7 cellular contexts compared by ENCODE assay signal in genomic region chr1:59947047-59947938, GRCh38. TPM values are rescaled to one million over a fixed set of nuclear protein-coding genes. Genes with fewer than 3 reads are reported as not detected.
DNase-seq lines count a peak whose midpoint lies in the region; ATAC-seq and TF ChIP-seq lines count a peak whose summit lies in the region.

No MANE protein-coding gene starts in this region.

- H4K20me1 ChIP-seq in GM23338 (replicated peaks; ENCODE audit: insufficient read depth) = no peaks in the 10 kb centered on the region

- H3K27ac Mint-ChIP-seq in GM23338 = no peak overlapping the region

- no peaks in the 10 kb centered on the region for H3K9me3 ChIP-seq in adrenal gland (replicated peaks in 1 of 3)

- no peak overlapping the region for H3K4me3 Mint-ChIP-seq in GM23338

- H3K4me1 ChIP-seq in GM23338 (ENCODE audit: insufficient read depth) = no peaks in the 10 kb centered on the region
- H3K4me1 ChIP-seq in adrenal gland (replicated peaks in 1 of 2) = no peaks in the 10 kb centered on the region

- H3K4me2 ChIP-seq in GM23338 = no peak overlapping the region

- no peak for TF ChIP-seq POLR2A in adrenal gland (IDR thresholded peaks at IDR 0.05)

- H3K4me3 ChIP-seq in GM12864 (ENCODE audit: low read depth, low read length) (no peak overlapping the region), GM23338 (no peak overlapping the region), adrenal gland (no peak overlapping the region), retinal pigment epithelial cell (ENCODE audit: low read length) (no peak overlapping the region)

- no peaks in the 10 kb centered on the region for H3K36me3 Mint-ChIP-seq in GM23338 (ENCODE audit: low read depth)

- intact Hi-C loops in adrenal gland (cut with DNase I) (loop anchor here in 1 of 2 donors (5.0 kb wide), 1 partner anchor 45 kb away; no protein-coding TSS in a partner anchor), left ventricle myocardium superior (cut with micrococcal nuclease) (loop anchor here (1.0 kb wide), 1 partner anchor 68 kb away; no protein-coding TSS in a partner anchor)

- no peaks in the 10 kb centered on the region for H3K9me3 Mint-ChIP-seq in GM23338

- no peaks in the 10 kb centered on the region for H3F3A ChIP-seq in GM23338 (replicated peaks; ENCODE audit: low read depth)

- peak overlapping the region; percentile 16; the same call in 1 of the 2 replicates for H2AFZ ChIP-seq in GM23338

- no peaks in the 10 kb centered on the region for H3K27me3 Mint-ChIP-seq in GM23338 (ENCODE audit: insufficient read depth, low read depth, poor library complexity)

- DNase-seq in GM12864 (ENCODE audit: low read depth) (peak; percentile 13), GM23338 (ENCODE audit: low spot score) (peak; percentile 86), Kasumi-1 (lab: John Stamatoyannopoulos, UW) (peak; percentile 28 to 64), SHP77 (lab: John Stamatoyannopoulos, UW) (peak; percentile 58 to 69), adrenal gland (peak; percentile 45 to 81 (median 64)), left ventricle myocardium superior (no peak), retinal pigment epithelial cell (ENCODE audit: low read depth) (no peak)

- WGBS in adrenal gland, 4 donors = 2 to 4% (median 3%) methylated on average over 6 of the region's 6 CpGs

- H3K27ac ChIP-seq in GM23338 (ENCODE audit: low read depth) = no peak overlapping the region
- no peak overlapping the region for H3K27ac ChIP-seq in adrenal gland

- ATAC-seq in GM23338 (peak; percentile 97), left ventricle myocardium superior (peak; percentile 88)

- H3K4me1 Mint-ChIP-seq in GM23338 = no peaks in the 10 kb centered on the region

- no peaks in the 10 kb centered on the region for H3K79me2 ChIP-seq in GM23338 (replicated peaks; ENCODE audit: insufficient read depth)

- TF ChIP-seq CTCF in GM12864 (IDR thresholded peaks at IDR 0.05; ENCODE audit: low read depth, low read length, missing control alignments) = peak; percentile 96
- TF ChIP-seq CTCF in GM23338 (conservative IDR thresholded peaks at IDR 0.05; ENCODE audit: low read depth in 2 of 2) = peak; percentile 86 to 94
- TF ChIP-seq CTCF in adrenal gland (IDR thresholded peaks at IDR 0.05) = peak; percentile 77 to 90 (median 86)
- peak; percentile 95 for TF ChIP-seq CTCF in retinal pigment epithelial cell (conservative IDR thresholded peaks at IDR 0.05; ENCODE audit: low read depth, low read length)

- H3K27me3 ChIP-seq in GM23338 (ENCODE audit: insufficient read depth) = no peaks in the 10 kb centered on the region
- no peaks in the 10 kb centered on the region for H3K27me3 ChIP-seq in adrenal gland

- H3K36me3 ChIP-seq in GM23338 (ENCODE audit: insufficient read depth) (no peaks in the 10 kb centered on the region), adrenal gland (replicated peaks in 1 of 2) (no peaks in the 10 kb centered on the region)

- H3K9me2 ChIP-seq in GM23338 (ENCODE audit: insufficient read depth) = no peaks in the 10 kb centered on the region

TF ChIP-seq in GM23338, 12 proteins besides CTCF, POLR2A, EP300 and RAD21 (continues in another document):
- TF ChIP-seq EZH2phosphoT487 (IDR thresholded peaks at IDR 0.05; ENCODE audit: unreplicated experiment) = no peak
- TF ChIP-seq ETS1 (IDR thresholded peaks at IDR 0.05) = no peak
- no peak for TF ChIP-seq STAT1 (IDR thresholded peaks at IDR 0.05; ENCODE audit: unreplicated experiment)
- no peak for TF ChIP-seq EZH2 (IDR thresholded peaks at IDR 0.05; ENCODE audit: low read depth, unreplicated experiment)
- no peak for TF ChIP-seq CREB1 (CRISPR knock-in tag; IDR thresholded peaks at IDR 0.05; ENCODE audit: low read depth)
- no peak for TF ChIP-seq ZNF114 (CRISPR knock-in tag; IDR thresholded peaks at IDR 0.05)
- no peak for TF ChIP-seq POLR2AphosphoS5 (IDR thresholded peaks at IDR 0.05; ENCODE audit: low read depth)
- no peak for TF ChIP-seq ZNF462 (CRISPR knock-in tag; IDR thresholded peaks at IDR 0.05)
- no peak for TF ChIP-seq JUNB (IDR thresholded peaks at IDR 0.05; ENCODE audit: unreplicated experiment)
- no peak for TF ChIP-seq ZNF331 (CRISPR knock-in tag; IDR thresholded peaks at IDR 0.05; ENCODE audit: low read depth)
- TF ChIP-seq NANOG (IDR thresholded peaks at IDR 0.05; ENCODE audit: borderline replicate concordance) = no peak

RNA-seq across cellular contexts. Expression of gene CYP2J2, which starts 20.7 kb away (rescaled TPM):
- 1.5 and 2.3 TPM in 2 replicates for total RNA-seq in GM23338 (2014; rRNA removed; shearing (Covaris generic))
- 1.1 and 1.4 TPM in 2 replicates for polyA plus RNA-seq in GM23338 (2016; fragmentation: Nextera tagmentation; extraction: Ambion mirVana)
- 1 to 10 TPM in 1 of 8 donors, under 1 TPM in 6, not detected in 1; 0.14 to 1.0 (median 0.50) TPM for total RNA-seq in adrenal gland
- under 1 TPM; 0.29 to 0.44 (median 0.32) TPM for polyA plus RNA-seq in adrenal gland
- 69.2 TPM for total RNA-seq in left ventricle myocardium superior

Comparison
In these comparisons a context has a peak if more than half of its experiments do, and no peak if none do; other contexts are left out.
1. DNase-seq: peak in GM12864 (single experiment), GM23338 (single experiment), Kasumi-1 (2 of 2), SHP77 (2 of 2) and adrenal gland (7 of 7); none in left ventricle myocardium superior (single experiment) and retinal pigment epithelial cell (single experiment).
2. RNA of gene CYP2J2, which starts 20.7 kb away (total RNA-seq): 69.2 TPM in left ventricle myocardium superior (single experiment); 1.5 to 2.3 TPM in GM23338 and 0.14 to 1.0 TPM in adrenal gland; every median in the first group is over 10 times any median in the second.
3. Peak in every context shown above with its lines, with median percentiles within 50 percentile points of each other: CTCF ChIP-seq.